ENCODE assay signal across 9 cellular contexts in the genomic region with DNA sequence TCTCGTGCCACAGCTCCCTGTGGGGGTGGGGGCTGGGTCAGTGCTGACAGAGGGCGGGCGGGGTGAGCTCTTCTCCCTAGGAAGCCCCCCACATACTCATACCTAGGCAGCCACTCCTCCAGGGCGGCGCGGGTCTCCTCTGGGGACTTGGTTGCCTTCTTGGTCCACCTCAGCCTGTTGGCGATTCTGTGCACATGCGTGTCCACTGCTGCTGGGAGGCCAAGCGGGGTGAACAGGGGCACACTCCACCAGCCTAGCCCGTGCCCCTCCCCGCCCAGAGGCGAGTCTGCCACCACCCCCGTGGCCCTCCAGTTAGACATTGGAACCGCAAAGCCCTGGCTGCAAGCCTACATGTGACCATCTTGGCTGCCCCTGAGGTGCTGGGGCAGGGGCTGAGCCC. TPM values are rescaled to one million over a fixed set of nuclear protein-coding genes. Genes with fewer than 3 reads are reported as not detected.
DNase-seq lines count a peak whose midpoint lies in the region; ATAC-seq and TF ChIP-seq lines count a peak whose summit lies in the region.
"Had no signal": no experiment of that assay in that cellular context is flagged by ENCODE, and none has a peak within 500 bp of the region (broad histone marks: within the 10 kb centered on the region; RNA-seq: fewer than 3 reads in every experiment).

No MANE protein-coding gene starts in this region.

- no peak overlapping the region for H2BK120ac ChIP-seq in neuronal stem cell (ENCODE audit: low read depth, low read length)

- H3K36me3 ChIP-seq in neuronal stem cell (replicated peaks in 1 of 2; ENCODE audit: control insufficient read depth in 2 of 2, insufficient read depth in 2 of 2, low read length in 2 of 2): peaks cover 0 to 8% of the 10 kb centered on the region in 2 donors

- TF ChIP-seq CTCF in AG04450 (IDR thresholded peaks at IDR 0.05; ENCODE audit: low read depth, low read length) (no peak), chondrocyte (IDR thresholded peaks at IDR 0.05) (no peak)

- peak overlapping the region; percentile 53 for H3K4ac ChIP-seq in neuronal stem cell (ENCODE audit: low read length)

- no peaks in the 10 kb centered on the region for H3K9me3 Mint-ChIP-seq in chondrocyte (ENCODE audit: low read depth)
- H3K9me3 Mint-ChIP-seq in activated CD8-positive, alpha-beta memory T cell treated with anti-CD3 and anti-CD28 coated beads, Interleukin-2, amount 10 ng/mL, durations not matched to agents 7 days and 5 days (ENCODE audit: low read depth): no peaks in the 10 kb centered on the region

- no CpG with 5 or more reads among the region's 14 CpGs for WGBS in neuronal stem cell (ENCODE audit: extremely low coverage in 2 of 2, insufficient read length in 2 of 2, insufficient replicate concordance in 1 of 2), 2 donors

- H4K91ac ChIP-seq in neuronal stem cell (ENCODE audit: low read depth, low read length, poor library complexity): no peak overlapping the region

- peaks cover 5% of the 10 kb centered on the region for H3K79me1 ChIP-seq in neuronal stem cell (ENCODE audit: low read depth, low read length)

- no peak overlapping the region for H3K4me3 ChIP-seq in AG04450 (ENCODE audit: low read depth, low read length)
- no peak overlapping the region for H3K4me3 ChIP-seq in neuronal stem cell (ENCODE audit: low read length in 2 of 2)

- H3K36me3 Mint-ChIP-seq in chondrocyte (ENCODE audit: low read depth): peaks cover 3% of the 10 kb centered on the region
- no peaks in the 10 kb centered on the region for H3K36me3 Mint-ChIP-seq in activated CD8-positive, alpha-beta memory T cell treated with anti-CD3 and anti-CD28 coated beads, Interleukin-2, amount 10 ng/mL, durations not matched to agents 7 days and 5 days

- peak overlapping the region; percentile 44 for H3K9ac ChIP-seq in neuronal stem cell (ENCODE audit: low read depth, low read length, poor library complexity)

- POLR2A ChIA-PET in AG04450 (lab: Yijun Ruan, JAX): interaction anchor here (0.6 to 2.2 kb wide), 4 partner anchors 13 to 115 kb away, joined by 3 to 11 read pairs (median 4); a partner anchor contains a TSS

- no peaks in the 10 kb centered on the region for H3K27me3 Mint-ChIP-seq in chondrocyte (ENCODE audit: low read depth)
- H3K27me3 Mint-ChIP-seq in activated CD8-positive, alpha-beta memory T cell treated with anti-CD3 and anti-CD28 coated beads, Interleukin-2, amount 10 ng/mL, durations not matched to agents 7 days and 5 days: no peaks in the 10 kb centered on the region

- H3K4me1 ChIP-seq in neuronal stem cell (ENCODE audit: control insufficient read depth in 2 of 2, insufficient read depth in 1 of 2, low read depth in 1 of 2, low read length in 2 of 2): peaks cover 4 to 19% of the 10 kb centered on the region in 2 donors

- no peak for ATAC-seq in activated CD8-positive, alpha-beta memory T cell treated with anti-CD3 and anti-CD28 coated beads, Interleukin-2, amount 10 ng/mL, durations not matched to agents 7 days and 5 days

- peak overlapping the region; percentile 43 for H3K23ac ChIP-seq in neuronal stem cell (ENCODE audit: low read depth, low read length, poor library complexity)

- DNase-seq in AG04450 (ENCODE audit: low read depth, low spot score) (no peak), chondrocyte (ENCODE audit: low spot score) (no peak), neuronal stem cell (ENCODE audit: low spot score) (no peak), NCI-H1105 (lab: John Stamatoyannopoulos, UW) (no peak)
- no peak for DNase-seq in activated CD8-positive, alpha-beta memory T cell treated with anti-CD3 and anti-CD28 coated beads, Interleukin-2, amount 10 ng/mL, durations not matched to agents 7 days and 5 days
- DNase-seq in stimulated activated naive CD4-positive, alpha-beta T cell treated with Interleukin-2 at 50 U/mL for 16 hours (lab: John Stamatoyannopoulos, UW): no peak
- DNase-seq: GDM1; KBM-7; stimulated activated CD8-positive, alpha-beta memory T cell treated with anti-CD3 and anti-CD28 coated beads, Interleukin-4, amount 100 ng/mL, for 48 hours had no signal

- peaks cover 64% of the 10 kb centered on the region for H3K4me1 Mint-ChIP-seq in chondrocyte (ENCODE audit: low read depth)
- no peaks in the 10 kb centered on the region for H3K4me1 Mint-ChIP-seq in activated CD8-positive, alpha-beta memory T cell treated with anti-CD3 and anti-CD28 coated beads, Interleukin-2, amount 10 ng/mL, durations not matched to agents 7 days and 5 days

- H4K8ac ChIP-seq in neuronal stem cell (ENCODE audit: low read depth, low read length): no peak overlapping the region

- H3K27me3 ChIP-seq in AG04450 (ENCODE audit: control insufficient read depth, insufficient read depth, low read length) (no peaks in the 10 kb centered on the region), neuronal stem cell (ENCODE audit: control insufficient read depth in 3 of 3, insufficient read depth in 3 of 3, low read depth in 1 of 3, low read length in 3 of 3) (no peaks in the 10 kb centered on the region)

- H2AFZ ChIP-seq in neuronal stem cell (ENCODE audit: low read length): no peak overlapping the region

- H3K4me2 ChIP-seq in neuronal stem cell (ENCODE audit: insufficient read depth, low read length, poor library complexity, severe bottlenecking): no peak overlapping the region

- no peak overlapping the region for H2BK5ac ChIP-seq in neuronal stem cell (ENCODE audit: low read length)

- CTCF ChIA-PET in AG04450 (lab: Charles Lee): interaction anchor here (1.2 to 2.4 kb wide), 2 partner anchors 36 to 101 kb away, joined by 4 to 9 read pairs; no protein-coding TSS in a partner anchor
- CTCF ChIA-PET in activated CD8-positive, alpha-beta memory T cell treated with anti-CD3 and anti-CD28 coated beads, Interleukin-2, amount 10 ng/mL, durations not matched to agents 7 days and 5 days (lab: Charles Lee): interaction anchor here (0.7 kb wide), 1 partner anchor 13 kb away, joined by 3 read pairs; no protein-coding TSS in a partner anchor

- H2BK12ac ChIP-seq in neuronal stem cell (ENCODE audit: low read length): peak overlapping the region; percentile 22

- H3K4me3 Mint-ChIP-seq in chondrocyte (ENCODE audit: unreplicated experiment): no peak overlapping the region
- no peak overlapping the region for H3K4me3 Mint-ChIP-seq in activated CD8-positive, alpha-beta memory T cell treated with anti-CD3 and anti-CD28 coated beads, Interleukin-2, amount 10 ng/mL, durations not matched to agents 7 days and 5 days

- H3K18ac ChIP-seq in neuronal stem cell (ENCODE audit: low read length): no peak overlapping the region

- no peaks in the 10 kb centered on the region; the same call in 1 of the 2 replicates for H3K9me3 ChIP-seq in AG04450 (ENCODE audit: control insufficient read depth, insufficient read depth, low read length)
- H3K9me3 ChIP-seq in neuronal stem cell (replicated peaks in 1 of 2; ENCODE audit: control insufficient read depth in 2 of 2, insufficient read depth in 1 of 2, low read depth in 1 of 2, low read length in 2 of 2): no peaks in the 10 kb centered on the region

- peak overlapping the region; percentile 92 for H3K27ac Mint-ChIP-seq in chondrocyte (ENCODE audit: unreplicated experiment)
- no peak overlapping the region for H3K27ac Mint-ChIP-seq in activated CD8-positive, alpha-beta memory T cell treated with anti-CD3 and anti-CD28 coated beads, Interleukin-2, amount 10 ng/mL, durations not matched to agents 7 days and 5 days

- H3K27ac ChIP-seq in AG04450 (ENCODE audit: low read depth, low read length): peak overlapping the region; percentile 91
- H3K27ac ChIP-seq in neuronal stem cell (replicated peaks; ENCODE audit: low read length): no peak overlapping the region

- H2BK15ac ChIP-seq in neuronal stem cell (ENCODE audit: low read length): no peak overlapping the region

- no peak overlapping the region for H2AK5ac ChIP-seq in neuronal stem cell (ENCODE audit: low read depth, low read length)

- H3K14ac ChIP-seq in neuronal stem cell (ENCODE audit: low read length): no peak overlapping the region

RNA-seq across cellular contexts. Expression of a gene that starts 7.6 kb away (rescaled TPM):
- polyA plus RNA-seq in AG04450 (2011; rRNA removed): 10.7 and 14.5 TPM in 2 replicates
- 4.3 and 4.7 TPM in 2 replicates for polyA minus RNA-seq in AG04450 (2011; rRNA and poly(A)+ RNA removed)
- 12.6 to 15.4 TPM (median 14.2 TPM) in 3 replicates for total RNA-seq in chondrocyte
- 28.2 TPM for polyA plus RNA-seq in neuronal stem cell (2013, experiment 1 of 2)
- 27.7 TPM for polyA plus RNA-seq in neuronal stem cell (2013, experiment 2 of 2)
- total RNA-seq in activated CD8-positive, alpha-beta memory T cell treated with anti-CD3 and anti-CD28 coated beads, Interleukin-2, amount 10 ng/mL, durations not matched to agents 7 days and 5 days: 10 to 100 TPM; 34.3 to 37.5 TPM

RNA-seq across cellular contexts. Expression of a gene that starts 7.8 kb away (rescaled TPM):
- 35.9 and 42.2 TPM in 2 replicates for polyA plus RNA-seq in AG04450 (2011; rRNA removed)
- 67.9 and 99.1 TPM in 2 replicates for polyA minus RNA-seq in AG04450 (2011; rRNA and poly(A)+ RNA removed)
- 107 to 158 TPM (median 108 TPM) in 3 replicates for total RNA-seq in chondrocyte
- 54.6 TPM for polyA plus RNA-seq in neuronal stem cell (2013, experiment 1 of 2)
- polyA plus RNA-seq in neuronal stem cell (2013, experiment 2 of 2): 53.2 TPM
- total RNA-seq in activated CD8-positive, alpha-beta memory T cell treated with anti-CD3 and anti-CD28 coated beads, Interleukin-2, amount 10 ng/mL, durations not matched to agents 7 days and 5 days: 100 to 1,000 TPM; 101 to 115 TPM

RNA-seq across cellular contexts. Expression of a gene that starts 13.3 kb away (rescaled TPM):
- polyA plus RNA-seq in AG04450 (2011; rRNA removed): 16.7 and 23.5 TPM in 2 replicates
- 6.3 and 6.5 TPM in 2 replicates for polyA minus RNA-seq in AG04450 (2011; rRNA and poly(A)+ RNA removed)
- total RNA-seq in chondrocyte: 61.5 to 89.4 TPM (median 87.0 TPM) in 3 replicates
- polyA plus RNA-seq in neuronal stem cell (2013, experiment 1 of 2): 16.0 TPM
- polyA plus RNA-seq in neuronal stem cell (2013, experiment 2 of 2): 14.8 TPM
- total RNA-seq in activated CD8-positive, alpha-beta memory T cell treated with anti-CD3 and anti-CD28 coated beads, Interleukin-2, amount 10 ng/mL, durations not matched to agents 7 days and 5 days: 1 to 10 TPM; 1.3 to 2.2 TPM

RNA-seq across cellular contexts. Expression of a gene that starts 20.4 kb away (rescaled TPM):
- 0.66 and 0.94 TPM in 2 replicates for polyA plus RNA-seq in AG04450 (2011; rRNA removed)
- not detected in 2 replicates for polyA minus RNA-seq in AG04450 (2011; rRNA and poly(A)+ RNA removed)
- 1.1 to 3.7 TPM (median 2.5 TPM) in 3 replicates for total RNA-seq in chondrocyte
- 2.0 TPM for polyA plus RNA-seq in neuronal stem cell (2013, experiment 1 of 2)
- 1.7 TPM for polyA plus RNA-seq in neuronal stem cell (2013, experiment 2 of 2)
- total RNA-seq in activated CD8-positive, alpha-beta memory T cell treated with anti-CD3 and anti-CD28 coated beads, Interleukin-2, amount 10 ng/mL, durations not matched to agents 7 days and 5 days: 1 to 10 TPM; 1.1 to 6.3 TPM

RNA-seq across cellular contexts. Expression of a gene that starts 30.4 kb away (rescaled TPM):
- polyA plus RNA-seq in AG04450 (2011; rRNA removed): 8.2 and 10.7 TPM in 2 replicates
- polyA minus RNA-seq in AG04450 (2011; rRNA and poly(A)+ RNA removed): 7.2 and 7.8 TPM in 2 replicates
- 39.0 to 43.4 TPM (median 41.7 TPM) in 3 replicates for total RNA-seq in chondrocyte
- polyA plus RNA-seq in neuronal stem cell (2013, experiment 1 of 2): 21.3 TPM
- polyA plus RNA-seq in neuronal stem cell (2013, experiment 2 of 2): 20.9 TPM
- total RNA-seq in activated CD8-positive, alpha-beta memory T cell treated with anti-CD3 and anti-CD28 coated beads, Interleukin-2, amount 10 ng/mL, durations not matched to agents 7 days and 5 days: 10 to 100 TPM; 76.2 to 94.5 TPM

Comparison
In these comparisons a context has a peak if more than half of its experiments do, and no peak if none do; other contexts are left out.
1. RNA of a gene that starts 13.3 kb away (total RNA-seq): 61.5 to 89.4 TPM in chondrocyte; 1.3 to 2.2 TPM in activated CD8-positive, alpha-beta memory T cell treated with anti-CD3 and anti-CD28 coated beads, Interleukin-2, amount 10 ng/mL, durations not matched to agents 7 days and 5 days; every median in the first group is over 10 times any median in the second.